ENCODE assay signal across 2 cellular contexts in the genomic region with DNA sequence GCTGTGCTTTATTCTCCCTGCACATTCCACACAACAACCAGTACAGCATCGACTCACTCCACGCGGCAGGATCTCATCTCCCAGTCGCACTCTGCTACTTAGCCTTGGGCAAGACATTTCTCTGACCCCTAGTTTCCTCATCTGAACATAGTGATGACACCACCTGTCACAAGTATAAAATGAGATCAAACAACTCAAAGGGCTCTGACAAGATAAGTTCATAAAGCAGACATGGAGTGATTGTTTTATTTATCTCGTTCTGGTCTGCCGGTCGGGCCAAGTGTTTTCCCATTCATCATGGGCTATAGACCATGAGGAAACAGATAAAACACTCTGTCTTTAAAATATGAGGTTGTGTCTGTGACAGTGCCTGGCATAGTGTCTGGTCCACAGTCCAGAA.
TF ChIP-seq lines count a peak whose summit lies in the region.

No MANE protein-coding gene starts in this region.

TF ChIP-seq in SK-N-SH, 30 proteins besides CTCF, POLR2A, EP300 and RAD21 (continued from another document):
- TF ChIP-seq NRF1 (IDR thresholded peaks at IDR 0.05; ENCODE audit: low read depth, low read length) (no peak), GABPA (IDR thresholded peaks at IDR 0.05; ENCODE audit: low read depth) (no peak), MXI1 (IDR thresholded peaks at IDR 0.05; ENCODE audit: low read depth, low read length) (0 out of 2 replicates have a peak, but pooled peaks have one; percentile 25), YY1 (IDR thresholded peaks at IDR 0.05; ENCODE audit: low read depth) (no peak), FOXM1 (IDR thresholded peaks at IDR 0.05; ENCODE audit: low read depth) (no peak), RCOR1 (IDR thresholded peaks at IDR 0.05; ENCODE audit: low read length) (peak; percentile 88), FOSL2 (IDR thresholded peaks at IDR 0.05; ENCODE audit: borderline replicate concordance, low read depth) (no peak), SIN3A (IDR thresholded peaks at IDR 0.05; ENCODE audit: borderline replicate concordance, low read depth, low read length) (no peak), RXRA (IDR thresholded peaks at IDR 0.05; ENCODE audit: borderline replicate concordance, low read depth) (no peak), TCF12 (IDR thresholded peaks at IDR 0.05) (peak; percentile 34), NFIC (IDR thresholded peaks at IDR 0.05; ENCODE audit: borderline replicate concordance) (no peak), SMC3 (IDR thresholded peaks at IDR 0.05; ENCODE audit: low read depth, low read length) (no peak), FOXJ3 (CRISPR knock-in tag; IDR thresholded peaks at IDR 0.05) (no peak), JUND (IDR thresholded peaks at IDR 0.05) (no peak)
- TF ChIP-seq, protein P1, sequence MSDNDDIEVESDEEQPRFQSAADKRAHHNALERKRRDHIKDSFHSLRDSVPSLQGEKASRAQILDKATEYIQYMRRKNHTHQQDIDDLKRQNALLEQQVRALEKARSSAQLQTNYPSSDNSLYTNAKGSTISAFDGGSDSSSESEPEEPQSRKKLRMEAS (IDR thresholded peaks at IDR 0.05; ENCODE audit: low read depth), result no peak
- TF ChIP-seq, protein P2, sequence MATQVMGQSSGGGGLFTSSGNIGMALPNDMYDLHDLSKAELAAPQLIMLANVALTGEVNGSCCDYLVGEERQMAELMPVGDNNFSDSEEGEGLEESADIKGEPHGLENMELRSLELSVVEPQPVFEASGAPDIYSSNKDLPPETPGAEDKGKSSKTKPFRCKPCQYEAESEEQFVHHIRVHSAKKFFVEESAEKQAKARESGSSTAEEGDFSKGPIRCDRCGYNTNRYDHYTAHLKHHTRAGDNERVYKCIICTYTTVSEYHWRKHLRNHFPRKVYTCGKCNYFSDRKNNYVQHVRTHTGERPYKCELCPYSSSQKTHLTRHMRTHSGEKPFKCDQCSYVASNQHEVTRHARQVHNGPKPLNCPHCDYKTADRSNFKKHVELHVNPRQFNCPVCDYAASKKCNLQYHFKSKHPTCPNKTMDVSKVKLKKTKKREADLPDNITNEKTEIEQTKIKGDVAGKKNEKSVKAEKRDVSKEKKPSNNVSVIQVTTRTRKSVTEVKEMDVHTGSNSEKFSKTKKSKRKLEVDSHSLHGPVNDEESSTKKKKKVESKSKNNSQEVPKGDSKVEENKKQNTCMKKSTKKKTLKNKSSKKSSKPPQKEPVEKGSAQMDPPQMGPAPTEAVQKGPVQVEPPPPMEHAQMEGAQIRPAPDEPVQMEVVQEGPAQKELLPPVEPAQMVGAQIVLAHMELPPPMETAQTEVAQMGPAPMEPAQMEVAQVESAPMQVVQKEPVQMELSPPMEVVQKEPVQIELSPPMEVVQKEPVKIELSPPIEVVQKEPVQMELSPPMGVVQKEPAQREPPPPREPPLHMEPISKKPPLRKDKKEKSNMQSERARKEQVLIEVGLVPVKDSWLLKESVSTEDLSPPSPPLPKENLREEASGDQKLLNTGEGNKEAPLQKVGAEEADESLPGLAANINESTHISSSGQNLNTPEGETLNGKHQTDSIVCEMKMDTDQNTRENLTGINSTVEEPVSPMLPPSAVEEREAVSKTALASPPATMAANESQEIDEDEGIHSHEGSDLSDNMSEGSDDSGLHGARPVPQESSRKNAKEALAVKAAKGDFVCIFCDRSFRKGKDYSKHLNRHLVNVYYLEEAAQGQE (IDR thresholded peaks at IDR 0.05; ENCODE audit: low read depth, low read length), result no peak
- TF ChIP-seq, protein P3, sequence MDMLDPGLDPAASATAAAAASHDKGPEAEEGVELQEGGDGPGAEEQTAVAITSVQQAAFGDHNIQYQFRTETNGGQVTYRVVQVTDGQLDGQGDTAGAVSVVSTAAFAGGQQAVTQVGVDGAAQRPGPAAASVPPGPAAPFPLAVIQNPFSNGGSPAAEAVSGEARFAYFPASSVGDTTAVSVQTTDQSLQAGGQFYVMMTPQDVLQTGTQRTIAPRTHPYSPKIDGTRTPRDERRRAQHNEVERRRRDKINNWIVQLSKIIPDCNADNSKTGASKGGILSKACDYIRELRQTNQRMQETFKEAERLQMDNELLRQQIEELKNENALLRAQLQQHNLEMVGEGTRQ (IDR thresholded peaks at IDR 0.05; ENCODE audit: borderline replicate concordance, low read depth, low read length), result no peak
- TF ChIP-seq, protein P4, sequence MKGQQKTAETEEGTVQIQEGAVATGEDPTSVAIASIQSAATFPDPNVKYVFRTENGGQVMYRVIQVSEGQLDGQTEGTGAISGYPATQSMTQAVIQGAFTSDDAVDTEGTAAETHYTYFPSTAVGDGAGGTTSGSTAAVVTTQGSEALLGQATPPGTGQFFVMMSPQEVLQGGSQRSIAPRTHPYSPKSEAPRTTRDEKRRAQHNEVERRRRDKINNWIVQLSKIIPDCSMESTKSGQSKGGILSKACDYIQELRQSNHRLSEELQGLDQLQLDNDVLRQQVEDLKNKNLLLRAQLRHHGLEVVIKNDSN (IDR thresholded peaks at IDR 0.05; ENCODE audit: borderline replicate concordance, low read depth), result no peak
- TF ChIP-seq, protein P5, sequence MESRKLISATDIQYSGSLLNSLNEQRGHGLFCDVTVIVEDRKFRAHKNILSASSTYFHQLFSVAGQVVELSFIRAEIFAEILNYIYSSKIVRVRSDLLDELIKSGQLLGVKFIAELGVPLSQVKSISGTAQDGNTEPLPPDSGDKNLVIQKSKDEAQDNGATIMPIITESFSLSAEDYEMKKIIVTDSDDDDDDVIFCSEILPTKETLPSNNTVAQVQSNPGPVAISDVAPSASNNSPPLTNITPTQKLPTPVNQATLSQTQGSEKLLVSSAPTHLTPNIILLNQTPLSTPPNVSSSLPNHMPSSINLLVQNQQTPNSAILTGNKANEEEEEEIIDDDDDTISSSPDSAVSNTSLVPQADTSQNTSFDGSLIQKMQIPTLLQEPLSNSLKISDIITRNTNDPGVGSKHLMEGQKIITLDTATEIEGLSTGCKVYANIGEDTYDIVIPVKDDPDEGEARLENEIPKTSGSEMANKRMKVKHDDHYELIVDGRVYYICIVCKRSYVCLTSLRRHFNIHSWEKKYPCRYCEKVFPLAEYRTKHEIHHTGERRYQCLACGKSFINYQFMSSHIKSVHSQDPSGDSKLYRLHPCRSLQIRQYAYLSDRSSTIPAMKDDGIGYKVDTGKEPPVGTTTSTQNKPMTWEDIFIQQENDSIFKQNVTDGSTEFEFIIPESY (IDR thresholded peaks at IDR 0.05; ENCODE audit: borderline replicate concordance, low read depth), result no peak

TF ChIP-seq in SK-N-SH treated with all-trans-retinoic acid at 6 μM for 48 hours, 23 proteins besides CTCF, POLR2A, EP300 and RAD21 (continued from another document):
- TF ChIP-seq, protein P6, sequence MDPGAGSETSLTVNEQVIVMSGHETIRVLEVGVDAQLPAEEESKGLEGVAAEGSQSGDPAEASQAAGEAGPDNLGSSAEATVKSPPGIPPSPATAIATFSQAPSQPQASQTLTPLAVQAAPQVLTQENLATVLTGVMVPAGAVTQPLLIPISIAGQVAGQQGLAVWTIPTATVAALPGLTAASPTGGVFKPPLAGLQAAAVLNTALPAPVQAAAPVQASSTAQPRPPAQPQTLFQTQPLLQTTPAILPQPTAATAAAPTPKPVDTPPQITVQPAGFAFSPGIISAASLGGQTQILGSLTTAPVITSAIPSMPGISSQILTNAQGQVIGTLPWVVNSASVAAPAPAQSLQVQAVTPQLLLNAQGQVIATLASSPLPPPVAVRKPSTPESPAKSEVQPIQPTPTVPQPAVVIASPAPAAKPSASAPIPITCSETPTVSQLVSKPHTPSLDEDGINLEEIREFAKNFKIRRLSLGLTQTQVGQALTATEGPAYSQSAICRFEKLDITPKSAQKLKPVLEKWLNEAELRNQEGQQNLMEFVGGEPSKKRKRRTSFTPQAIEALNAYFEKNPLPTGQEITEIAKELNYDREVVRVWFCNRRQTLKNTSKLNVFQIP (CRISPR knock-in tag; IDR thresholded peaks at IDR 0.05; ENCODE audit: borderline replicate concordance, low read depth), result no peak
- TF ChIP-seq ZNF70 (CRISPR knock-in tag; IDR thresholded peaks at IDR 0.05) (no peak), ZC3H10 (CRISPR knock-in tag; IDR thresholded peaks at IDR 0.05) (no peak), ZFP3 (CRISPR knock-in tag; IDR thresholded peaks at IDR 0.05) (no peak), BACH2 (CRISPR knock-in tag; IDR thresholded peaks at IDR 0.05; ENCODE audit: borderline replicate concordance) (no peak), TOX (CRISPR knock-in tag; IDR thresholded peaks at IDR 0.05; ENCODE audit: borderline replicate concordance) (no peak), ESRRG (CRISPR knock-in tag; IDR thresholded peaks at IDR 0.05) (no peak), RARB (CRISPR knock-in tag; IDR thresholded peaks at IDR 0.05) (no peak), ZNF8 (CRISPR knock-in tag; IDR thresholded peaks at IDR 0.05) (no peak), ISL1 (CRISPR knock-in tag; IDR thresholded peaks at IDR 0.05) (no peak)
- TF ChIP-seq, protein P7, sequence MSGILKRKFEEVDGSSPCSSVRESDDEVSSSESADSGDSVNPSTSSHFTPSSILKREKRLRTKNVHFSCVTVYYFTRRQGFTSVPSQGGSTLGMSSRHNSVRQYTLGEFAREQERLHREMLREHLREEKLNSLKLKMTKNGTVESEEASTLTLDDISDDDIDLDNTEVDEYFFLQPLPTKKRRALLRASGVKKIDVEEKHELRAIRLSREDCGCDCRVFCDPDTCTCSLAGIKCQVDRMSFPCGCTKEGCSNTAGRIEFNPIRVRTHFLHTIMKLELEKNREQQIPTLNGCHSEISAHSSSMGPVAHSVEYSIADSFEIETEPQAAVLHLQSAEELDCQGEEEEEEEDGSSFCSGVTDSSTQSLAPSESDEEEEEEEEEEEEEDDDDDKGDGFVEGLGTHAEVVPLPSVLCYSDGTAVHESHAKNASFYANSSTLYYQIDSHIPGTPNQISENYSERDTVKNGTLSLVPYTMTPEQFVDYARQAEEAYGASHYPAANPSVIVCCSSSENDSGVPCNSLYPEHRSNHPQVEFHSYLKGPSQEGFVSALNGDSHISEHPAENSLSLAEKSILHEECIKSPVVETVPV (CRISPR knock-in tag; IDR thresholded peaks at IDR 0.05), result no peak
